In genomic region chr15:52178765-52179164, GRCh38 we compare ENCODE assay signal across 8 cellular contexts. TPM values are rescaled to one million over a fixed set of nuclear protein-coding genes. Genes with fewer than 3 reads are reported as not detected.
DNase-seq lines count a peak whose midpoint lies in the region; ATAC-seq and TF ChIP-seq lines count a peak whose summit lies in the region.

No MANE protein-coding gene starts in this region.

- H3K4me3 Mint-ChIP-seq in H9 (peak overlapping the region; percentile 87 to 92), WTC11 (peak overlapping the region; percentile 88)
- H3K4me3 Mint-ChIP-seq in stimulated activated effector memory CD8-positive, alpha-beta T cell treated with anti-CD3 and anti-CD28 coated beads, Interleukin-12 subunit alpha, Interleukin-12 subunit beta, amount 100 ng/mL, for 72 hours: peak overlapping the region; percentile 85

- H3K14ac ChIP-seq in H9 (ENCODE audit: insufficient read depth, low read length): no peak overlapping the region

- H3K4me1 Mint-ChIP-seq in H9 (peaks cover 25 to 28% of the 10 kb centered on the region in 2 experiments), WTC11 (peaks cover 31% of the 10 kb centered on the region)
- peaks cover 44% of the 10 kb centered on the region for H3K4me1 Mint-ChIP-seq in stimulated activated effector memory CD8-positive, alpha-beta T cell treated with anti-CD3 and anti-CD28 coated beads, Interleukin-12 subunit alpha, Interleukin-12 subunit beta, amount 100 ng/mL, for 72 hours

- H3K4me3 ChIP-seq in hepatocyte: peak overlapping the region; percentile 53

- no peak overlapping the region for H3K23ac ChIP-seq in H9 (ENCODE audit: insufficient read length, low read depth, low read length)

- H3K36me3 Mint-ChIP-seq in H9 (ENCODE audit: insufficient read depth in 1 of 3, low read depth in 3 of 3): no peaks in the 10 kb centered on the region; a peak in 1 of 7 replicates
- H3K36me3 Mint-ChIP-seq in WTC11: no peaks in the 10 kb centered on the region
- no peaks in the 10 kb centered on the region for H3K36me3 Mint-ChIP-seq in stimulated activated effector memory CD8-positive, alpha-beta T cell treated with anti-CD3 and anti-CD28 coated beads, Interleukin-12 subunit alpha, Interleukin-12 subunit beta, amount 100 ng/mL, for 72 hours

- H4K91ac ChIP-seq in H9 (ENCODE audit: insufficient read length, low read depth, low read length): no peak overlapping the region

- no peak overlapping the region for H2BK120ac ChIP-seq in H9 (ENCODE audit: low read depth, low read length, poor library complexity, severe bottlenecking)

- no peaks in the 10 kb centered on the region; the same call in 1 of the 2 replicates for H3K27me3 ChIP-seq in H9 (ENCODE audit: insufficient read depth, low read length)
- H3K27me3 ChIP-seq in hepatocyte: no peaks in the 10 kb centered on the region

- POLR2A ChIA-PET in WTC11 (lab: Charles Lee): interaction anchor here (1.1 to 1.9 kb wide), 2 partner anchors 15 to 36 kb away, joined by 3 to 23 read pairs; no protein-coding TSS in a partner anchor

- no peak overlapping the region for H2BK12ac ChIP-seq in H9 (ENCODE audit: insufficient read length, low read depth, low read length)

- peak overlapping the region in 2 of 3 experiments; percentile 62 to 98; a peak in 4 of 7 replicates for H3K27ac Mint-ChIP-seq in H9
- H3K27ac Mint-ChIP-seq in WTC11: peak overlapping the region; percentile 96
- peak overlapping the region; percentile 95 for H3K27ac Mint-ChIP-seq in stimulated activated effector memory CD8-positive, alpha-beta T cell treated with anti-CD3 and anti-CD28 coated beads, Interleukin-12 subunit alpha, Interleukin-12 subunit beta, amount 100 ng/mL, for 72 hours

- H2BK20ac ChIP-seq in H9 (ENCODE audit: low read depth, low read length, poor library complexity, severe bottlenecking): no peak overlapping the region

- no peaks in the 10 kb centered on the region for H3K9me2 ChIP-seq in hepatocyte (replicated peaks; ENCODE audit: insufficient read depth)

- no peak overlapping the region for H3K18ac ChIP-seq in H9 (ENCODE audit: insufficient read length, low read depth, low read length)

- WGBS in H9 (ENCODE audit: extremely low coverage, insufficient read length, low lambda C conversion rate): no CpG with 5 or more reads among the region's 10 CpGs
- 19% methylated on average over 10 of the region's 10 CpGs for WGBS in hepatocyte (ENCODE audit: low lambda C conversion rate, missing lambda C conversion rate)

- H3K23me2 ChIP-seq in H9 (ENCODE audit: insufficient read length, low read depth, low read length, poor library complexity, severe bottlenecking): peaks cover 12% of the 10 kb centered on the region

- peak overlapping the region; percentile 85 for H3K4me2 ChIP-seq in H9 (ENCODE audit: insufficient read depth, insufficient read length, low read length)
- H3K4me2 ChIP-seq in hepatocyte: peak overlapping the region; percentile 99

- peak overlapping the region; percentile 25 for H2AFZ ChIP-seq in H9 (ENCODE audit: low read length)
- peak overlapping the region; percentile 66 for H2AFZ ChIP-seq in hepatocyte

- no peak overlapping the region for H3K4ac ChIP-seq in H9 (ENCODE audit: low read depth, low read length)

- TF ChIP-seq CTCF in H9 (conservative IDR thresholded peaks at IDR 0.05) (no peak), WTC11 (IDR thresholded peaks at IDR 0.05) (no peak), hepatocyte (IDR thresholded peaks at IDR 0.05; ENCODE audit: poor library complexity) (no peak)

- H4K5ac ChIP-seq in H9 (ENCODE audit: insufficient read length, low read depth, low read length): no peak overlapping the region

- 0 out of 2 replicates have a peak, but pooled peaks cover 3% of the 10 kb centered on the region for H3K79me2 ChIP-seq in H9 (ENCODE audit: insufficient read depth, low read length)
- peaks cover 9% of the 10 kb centered on the region for H3K79me2 ChIP-seq in hepatocyte

- H4K8ac ChIP-seq in H9 (replicated peaks; ENCODE audit: insufficient read length, low read depth, low read length): no peak overlapping the region

- no peak overlapping the region for H3K56ac ChIP-seq in H9 (ENCODE audit: insufficient read length, low read depth, low read length)

- no peaks in the 10 kb centered on the region for H3K79me1 ChIP-seq in H9 (ENCODE audit: insufficient read depth, low read depth, low read length, poor library complexity, severe bottlenecking)

- ATAC-seq in WTC11 (no peak), HG02884 (IDR thresholded peaks at IDR 0.05; ENCODE audit: unreplicated experiment) (no peak), HG02981 (IDR thresholded peaks at IDR 0.05; ENCODE audit: unreplicated experiment) (no peak), HG02759 (IDR thresholded peaks at IDR 0.05; ENCODE audit: unreplicated experiment) (no peak)
- no peak for ATAC-seq in stimulated activated effector memory CD8-positive, alpha-beta T cell treated with anti-CD3 and anti-CD28 coated beads, Interleukin-12 subunit alpha, Interleukin-12 subunit beta, amount 100 ng/mL, for 72 hours

- no peak overlapping the region for H3K27ac ChIP-seq in H9 (ENCODE audit: insufficient read length, low read depth, low read length)
- peak overlapping the region; percentile 94 for H3K27ac ChIP-seq in hepatocyte

- peaks cover 18% of the 10 kb centered on the region for H3K27me3 Mint-ChIP-seq in H9 (ENCODE audit: low read depth)
- H3K27me3 Mint-ChIP-seq in WTC11 (ENCODE audit: low read depth): peaks cover 22% of the 10 kb centered on the region

- no peak overlapping the region for H2BK15ac ChIP-seq in H9 (ENCODE audit: low read depth, low read length)

- H3T11ph ChIP-seq in H9 (ENCODE audit: low read length): no peak overlapping the region

- no peaks in the 10 kb centered on the region for H3K36me3 ChIP-seq in hepatocyte (replicated peaks; ENCODE audit: insufficient read depth, low read depth)

- DNase-seq in H9: no peak
- no peak for DNase-seq in WTC11 (ENCODE audit: low spot score)
- no peak for DNase-seq in hepatocyte (ENCODE audit: low spot score)
- no peak for DNase-seq in stimulated activated effector memory CD8-positive, alpha-beta T cell treated with anti-CD3 and anti-CD28 coated beads, Interleukin-12 subunit alpha, Interleukin-12 subunit beta, amount 100 ng/mL, for 72 hours (ENCODE audit: low spot score in 2 of 2)
- DNase-seq in iPS-NIHi7 (ENCODE audit: extremely low spot score): no peak

- H3K4me1 ChIP-seq in H9 (ENCODE audit: insufficient read depth, low read length) (peaks cover 4% of the 10 kb centered on the region; the same call in 1 of the 2 replicates), hepatocyte (ENCODE audit: insufficient read depth) (peaks cover 8% of the 10 kb centered on the region)

- H3K9me3 Mint-ChIP-seq in H9 (no peaks in the 10 kb centered on the region), WTC11 (no peaks in the 10 kb centered on the region)
- no peaks in the 10 kb centered on the region for H3K9me3 Mint-ChIP-seq in stimulated activated effector memory CD8-positive, alpha-beta T cell treated with anti-CD3 and anti-CD28 coated beads, Interleukin-12 subunit alpha, Interleukin-12 subunit beta, amount 100 ng/mL, for 72 hours

- H2BK5ac ChIP-seq in H9 (ENCODE audit: insufficient read length, low read length): no peak overlapping the region

- peak overlapping the region; percentile 71 for H3K9ac ChIP-seq in H9 (ENCODE audit: extremely low read depth, insufficient read length, low read length)

- CTCF ChIA-PET in WTC11 (lab: Charles Lee): interaction anchor here (0.8 to 4.1 kb wide), 9 partner anchors 8 to 290 kb away, joined by 3 to 37 read pairs (median 5); no protein-coding TSS in a partner anchor

- H3K9me3 ChIP-seq in H9 (ENCODE audit: control insufficient read depth, low read depth, low read length): no peaks in the 10 kb centered on the region
- H3K9me3 ChIP-seq in hepatocyte (ENCODE audit: low read depth): no peaks in the 10 kb centered on the region

- no peak overlapping the region for H2AK5ac ChIP-seq in H9 (ENCODE audit: insufficient read length, low read length)

- H4K20me1 ChIP-seq in H9 (ENCODE audit: control insufficient read depth, insufficient read depth, insufficient read length): no peaks in the 10 kb centered on the region
- H4K20me1 ChIP-seq in hepatocyte (ENCODE audit: insufficient read depth, poor library complexity, severe bottlenecking): no peaks in the 10 kb centered on the region

TF ChIP-seq in WTC11, 78 proteins besides CTCF, POLR2A, EP300 and RAD21 (continues in another document):
- no peak for TF ChIP-seq STAT6 (CRISPR knock-in tag; conservative IDR thresholded peaks at IDR 0.05; ENCODE audit: low read depth)

RNA-seq across cellular contexts. Expression of gene GNB5, which starts 12.4 kb away (rescaled TPM):
- 29.8 and 30.2 TPM in 2 replicates for total RNA-seq in H9 (2021)
- total RNA-seq in WTC11 (2021): 37.0 to 48.2 TPM (median 41.4 TPM) in 3 replicates
- 18.9 and 21.6 TPM in 2 replicates for total RNA-seq in hepatocyte
- polyA plus RNA-seq in hepatocyte: 20.1 and 21.3 TPM in 2 replicates
